ENCODE assay signal across 1 cellular context in genomic region chr2:74856599-74856998, GRCh38.
TF ChIP-seq lines count a peak whose summit lies in the region.

No MANE protein-coding gene starts in this region.

TF ChIP-seq in H1, 55 proteins besides CTCF, POLR2A, EP300 and RAD21:
- TF ChIP-seq SIX5 (IDR thresholded peaks at IDR 0.05; ENCODE audit: low read depth, low read length) (no peak), MAX (IDR thresholded peaks at IDR 0.05) (no peak), HDAC2 (IDR thresholded peaks at IDR 0.05; ENCODE audit: borderline replicate concordance in 1 of 2, low read depth in 2 of 2, low read length in 2 of 2) (no peak), GTF2F1 (IDR thresholded peaks at IDR 0.05; ENCODE audit: borderline replicate concordance, low read depth, low read length) (no peak), RFX5 (IDR thresholded peaks at IDR 0.05; ENCODE audit: borderline replicate concordance, low read depth, low read length) (no peak), TCF12 (IDR thresholded peaks at IDR 0.05; ENCODE audit: low read depth, low read length) (no peak), ATF3 (IDR thresholded peaks at IDR 0.05; ENCODE audit: insufficient read depth, low read depth, low read length) (no peak), MAFK (IDR thresholded peaks at IDR 0.05; ENCODE audit: low read depth, low read length) (no peak)
